In genomic region chr5:39178171-39178570, GRCh38 we compare ENCODE assay signal across 8 cellular contexts. TPM values are rescaled to one million over a fixed set of nuclear protein-coding genes. Genes with fewer than 3 reads are reported as not detected.
DNase-seq lines count a peak whose midpoint lies in the region; ATAC-seq and TF ChIP-seq lines count a peak whose summit lies in the region.
"Had no signal": no experiment of that assay in that cellular context is flagged by ENCODE, and none has a peak within 500 bp of the region (broad histone marks: within the 10 kb centered on the region; RNA-seq: fewer than 3 reads in every experiment).

No MANE protein-coding gene starts in this region.

- 47 to 62% (median 51%) methylated on average over 3 of the region's 3 CpGs for WGBS in psoas muscle, 3 donors

- no peaks in the 10 kb centered on the region for H3K27me3 ChIP-seq in Karpas-422 (ENCODE audit: low read length)
- H3K27me3 ChIP-seq in psoas muscle (ENCODE audit: insufficient read depth in 3 of 3, low read length in 2 of 3) = no peaks in the 10 kb centered on the region

- H3K9ac ChIP-seq in Karpas-422 (ENCODE audit: low read length) = peak overlapping the region; percentile 52

- ATAC-seq in activated naive CD4-positive, alpha-beta T cell treated with anti-CD3 and anti-CD28 coated beads, Interleukin-2, amount 50 U/mL, for 72 hours = peak; percentile 52 to 59
- peak; percentile 25 to 40 (median 40) for ATAC-seq in natural killer cell
- no peak for ATAC-seq in psoas muscle

- H3K4me1 ChIP-seq in Karpas-422 (ENCODE audit: low read length) (peaks cover 75% of the 10 kb centered on the region), psoas muscle (no peaks in the 10 kb centered on the region)

- H3K4me1 Mint-ChIP-seq in natural killer cell = peaks cover 85 to 88% of the 10 kb centered on the region in 2 donors
- peaks cover 45% of the 10 kb centered on the region for H3K4me1 Mint-ChIP-seq in Calu3 (ENCODE audit: low read depth, unreplicated experiment)

- peak overlapping the region; percentile 93 for H3K27ac ChIP-seq in Karpas-422 (ENCODE audit: low read length)
- H3K27ac ChIP-seq in psoas muscle = no peak overlapping the region

- TF ChIP-seq CTCF in natural killer cell (IDR thresholded peaks at IDR 0.05) = no peak
- TF ChIP-seq CTCF in psoas muscle (IDR thresholded peaks at IDR 0.05) = no peak
- TF ChIP-seq CTCF in Calu3 (IDR thresholded peaks at IDR 0.05; ENCODE audit: unreplicated experiment) = no peak

- H3K36me3 ChIP-seq in Karpas-422 (ENCODE audit: insufficient read depth, low read length) (no peaks in the 10 kb centered on the region), psoas muscle (ENCODE audit: insufficient read depth in 1 of 2, low read depth in 1 of 2) (no peaks in the 10 kb centered on the region)

- no peaks in the 10 kb centered on the region for H4K20me1 ChIP-seq in Karpas-422 (ENCODE audit: insufficient read depth, low read depth, low read length)

- CTCF ChIA-PET in Calu3 (lab: Charles Lee) = interaction anchor here (0.6 kb wide), 1 partner anchor 30 kb away, joined by 3 read pairs; no protein-coding TSS in a partner anchor

- no peaks in the 10 kb centered on the region for H3K9me3 ChIP-seq in Karpas-422 (ENCODE audit: low read length)
- no peaks in the 10 kb centered on the region for H3K9me3 ChIP-seq in psoas muscle

- H3K4me3 Mint-ChIP-seq in natural killer cell (peak overlapping the region; percentile 75), Calu3 (ENCODE audit: low read depth, unreplicated experiment) (no peak overlapping the region)

- intact Hi-C loops in natural killer cell (cut with micrococcal nuclease) (no loop called here), psoas muscle (cut with DNase I) (no loop called here), Calu3 (cut with micrococcal nuclease; ENCODE audit: unreplicated experiment) (no loop called here)

- H3K36me3 Mint-ChIP-seq in activated naive CD4-positive, alpha-beta T cell treated with anti-CD3 and anti-CD28 coated beads, Interleukin-2, amount 50 U/mL, for 72 hours = peaks cover 8 to 25% of the 10 kb centered on the region in 2 donors
- H3K36me3 Mint-ChIP-seq in natural killer cell (peaks cover 5% of the 10 kb centered on the region), Calu3 (ENCODE audit: insufficient read depth, unreplicated experiment) (peaks cover 4% of the 10 kb centered on the region)

- peak overlapping the region; percentile 69 for H3K4me2 ChIP-seq in Karpas-422 (ENCODE audit: low read depth, low read length, poor library complexity, severe bottlenecking)

- BruUV-seq in Calu3 (replicated peaks; lab: Mats Ljungman, UMichigan) = no TSS peak

- peak overlapping the region; percentile 32 for H3K4me3 ChIP-seq in Karpas-422 (ENCODE audit: low read length)
- H3K4me3 ChIP-seq in psoas muscle = no peak overlapping the region

- H3K27ac Mint-ChIP-seq in activated naive CD4-positive, alpha-beta T cell treated with anti-CD3 and anti-CD28 coated beads, Interleukin-2, amount 50 U/mL, for 72 hours = peak overlapping the region; percentile 90 to 91
- peak overlapping the region; percentile 86 to 87 for H3K27ac Mint-ChIP-seq in natural killer cell
- no peak overlapping the region for H3K27ac Mint-ChIP-seq in Calu3 (ENCODE audit: unreplicated experiment)

- DNase-seq in EH (ENCODE audit: low read depth) = peak; percentile 83
- DNase-seq in Karpas-422 = peak; percentile 62
- DNase-seq in activated naive CD4-positive, alpha-beta T cell treated with anti-CD3 and anti-CD28 coated beads, Interleukin-2, amount 50 U/mL, for 72 hours (ENCODE audit: low spot score in 2 of 2) = no peak
- no peak for DNase-seq in natural killer cell
- no peak for DNase-seq in NCI-H524 treated with DMSO at 0.1 percent for 48 hours (lab: John Stamatoyannopoulos, UW)
- no peak for DNase-seq in psoas muscle
- DNase-seq in Calu3 = no peak

- H3K27me3 Mint-ChIP-seq in natural killer cell (ENCODE audit: low read depth in 2 of 2) = no peaks in the 10 kb centered on the region
- no peaks in the 10 kb centered on the region for H3K27me3 Mint-ChIP-seq in Calu3 (ENCODE audit: unreplicated experiment)

- H2AFZ ChIP-seq in Karpas-422 (ENCODE audit: low read length) = peak overlapping the region; percentile 87

- peaks cover 0 to 5% of the 10 kb centered on the region in 2 donors for H3K9me3 Mint-ChIP-seq in activated naive CD4-positive, alpha-beta T cell treated with anti-CD3 and anti-CD28 coated beads, Interleukin-2, amount 50 U/mL, for 72 hours
- H3K9me3 Mint-ChIP-seq in natural killer cell (no peaks in the 10 kb centered on the region), Calu3 (ENCODE audit: low read depth, unreplicated experiment) (peaks cover 2% of the 10 kb centered on the region)

- no peaks in the 10 kb centered on the region for H3K79me2 ChIP-seq in Karpas-422 (ENCODE audit: low read length)

- no peaks in the 10 kb centered on the region for H3K9me2 ChIP-seq in Karpas-422 (replicated peaks; ENCODE audit: insufficient read depth, low read length)

RNA-seq across cellular contexts. Expression of gene FYB1, which starts 41.2 kb away (rescaled TPM):
- total RNA-seq in Karpas-422 (2014; rRNA removed; shearing (Covaris generic); ENCODE audit: low replicate concordance) = 2.7 and 2.8 TPM in 2 replicates
- 100 to 1,000 TPM; 161 to 168 TPM for total RNA-seq in activated naive CD4-positive, alpha-beta T cell treated with anti-CD3 and anti-CD28 coated beads, Interleukin-2, amount 50 U/mL, for 72 hours
- total RNA-seq in natural killer cell = 100 to 1,000 TPM; 277 to 340 (median 295) TPM
- 1 to 10 TPM; 1.3 to 3.2 (median 2.3) TPM for total RNA-seq in psoas muscle
- under 1 TPM; 0.22 to 0.35 (median 0.25) TPM for polyA plus RNA-seq in psoas muscle
- 30.8 and 42.8 TPM in 2 replicates for total RNA-seq in Calu3 (2022)
- total RNA-seq: dermis microvascular lymphatic vessel endothelial cell had no signal

Comparison
In these comparisons a context has a peak if more than half of its experiments do, and no peak if none do; other contexts are left out.
1. DNase-seq: peak in EH (single experiment) and Karpas-422 (single experiment); none in activated naive CD4-positive, alpha-beta T cell treated with anti-CD3 and anti-CD28 coated beads, Interleukin-2, amount 50 U/mL, for 72 hours (0 of 2), natural killer cell (single experiment), NCI-H524 treated with DMSO at 0.1 percent for 48 hours (single experiment), psoas muscle (0 of 2) and Calu3 (single experiment).
2. ATAC-seq: peak in activated naive CD4-positive, alpha-beta T cell treated with anti-CD3 and anti-CD28 coated beads, Interleukin-2, amount 50 U/mL, for 72 hours (2 of 2) and natural killer cell (3 of 3); none in psoas muscle (0 of 4).